In the genomic region with DNA sequence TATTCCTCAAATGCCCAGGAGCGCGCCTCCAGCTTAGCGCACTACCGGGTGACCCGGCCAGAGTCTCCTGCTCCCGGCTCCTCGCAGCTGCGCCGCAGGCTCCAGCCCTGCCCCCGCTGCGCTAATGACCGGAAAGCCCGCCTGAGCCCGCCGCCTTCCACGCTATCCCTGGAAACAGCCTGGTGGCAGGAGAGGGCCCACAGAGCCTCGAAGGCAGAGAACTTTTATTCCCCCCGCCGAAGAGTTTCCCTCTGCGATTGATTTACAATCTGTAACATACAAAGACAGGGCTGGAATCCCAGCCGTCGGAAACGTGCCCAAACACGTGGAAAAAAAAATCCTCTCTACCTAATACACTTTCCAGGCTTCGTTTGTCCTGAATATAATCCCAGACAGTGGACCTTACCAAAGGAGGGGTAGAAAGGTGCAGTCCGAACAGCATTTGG, we compare ENCODE assay signal across 8 cellular contexts. TPM values are rescaled to one million over a fixed set of nuclear protein-coding genes. Genes with fewer than 3 reads are reported as not detected.
DNase-seq lines count a peak whose midpoint lies in the region; ATAC-seq and TF ChIP-seq lines count a peak whose summit lies in the region.

No MANE protein-coding gene starts in this region.

- peaks cover 96% of the 10 kb centered on the region for H3K27me3 ChIP-seq in BE2C

- no peak for TF ChIP-seq CTCF in BE2C (IDR thresholded peaks at IDR 0.05; ENCODE audit: low read depth, low read length)

- H3K36me3 ChIP-seq in BE2C = no peaks in the 10 kb centered on the region

- POLR2A ChIA-PET in naive thymus-derived CD8-positive, alpha-beta T cell (lab: Charles Lee) = no interaction called here

- peaks cover 1% of the 10 kb centered on the region for H3K36me3 Mint-ChIP-seq in IgD-negative memory B cell
- no peaks in the 10 kb centered on the region for H3K36me3 Mint-ChIP-seq in naive thymus-derived CD8-positive, alpha-beta T cell

- peaks cover 74% of the 10 kb centered on the region for H3K27me3 Mint-ChIP-seq in IgD-negative memory B cell
- H3K27me3 Mint-ChIP-seq in naive thymus-derived CD8-positive, alpha-beta T cell = peaks cover 57 to 92% (median 77%) of the 10 kb centered on the region in 5 donors

- H3K9me3 ChIP-seq in BE2C = no peaks in the 10 kb centered on the region

- H3K4me1 Mint-ChIP-seq in IgD-negative memory B cell = peaks cover 16 to 27% (median 19%) of the 10 kb centered on the region in 3 donors
- peaks cover 23 to 43% (median 39%) of the 10 kb centered on the region in 4 donors for H3K4me1 Mint-ChIP-seq in naive thymus-derived CD8-positive, alpha-beta T cell

- DNase-seq in BE2C = no peak
- DNase-seq in dedifferentiated amniotic fluid mesenchymal stem cell (ENCODE audit: extremely low spot score) = peak; percentile 15
- DNase-seq in naive thymus-derived CD8-positive, alpha-beta T cell = peak in 1 of 10 donors; percentile 15
- no peak for DNase-seq in stimulated activated CD8-positive, alpha-beta memory T cell treated with anti-CD3 and anti-CD28 coated beads, Interleukin-4, amount 100 ng/mL, for 48 hours
- DNase-seq in NCI-H128 (lab: John Stamatoyannopoulos, UW; ENCODE audit: unreplicated experiment) = no peak
- no peak for DNase-seq in G401 (ENCODE audit: low spot score)
- DNase-seq in OCI-M1 (lab: John Stamatoyannopoulos, UW) = no peak

- no peak for ATAC-seq in naive thymus-derived CD8-positive, alpha-beta T cell

- peak overlapping the region; percentile 49 to 82 (median 70) for H3K4me3 Mint-ChIP-seq in IgD-negative memory B cell
- H3K4me3 Mint-ChIP-seq in naive thymus-derived CD8-positive, alpha-beta T cell = peak overlapping the region; percentile 66 to 86 (median 79)

- H3K9me3 Mint-ChIP-seq in IgD-negative memory B cell = peaks cover 0 to 2% (median 0%) of the 10 kb centered on the region in 3 donors
- no peaks in the 10 kb centered on the region for H3K9me3 Mint-ChIP-seq in naive thymus-derived CD8-positive, alpha-beta T cell

- H3K4me1 ChIP-seq in BE2C = no peaks in the 10 kb centered on the region

- in situ Hi-C loops in G401 (cut with HindIII; ENCODE audit: low sequenced_read_pairs) = no loop called here

- H3K27ac Mint-ChIP-seq in IgD-negative memory B cell = peak overlapping the region; percentile 43 to 71 (median 69)
- H3K27ac Mint-ChIP-seq in naive thymus-derived CD8-positive, alpha-beta T cell = no peak overlapping the region

- peak overlapping the region; percentile 39; the same call in 1 of the 2 replicates for H3K4me3 ChIP-seq in BE2C (ENCODE audit: low read depth, low read length)

RNA-seq across cellular contexts. Expression of a gene that starts 1.5 kb away (rescaled TPM):
- not detected for polyA plus RNA-seq in BE2C (2012; ENCODE audit: insufficient read depth, insufficient read length, low read depth)
- polyA plus RNA-seq in IgD-negative memory B cell = not detected
- total RNA-seq in naive thymus-derived CD8-positive, alpha-beta T cell = under 1 TPM in 1 of 2 experiments, not detected in 1; 0.52 TPM
- not detected for polyA plus RNA-seq in naive thymus-derived CD8-positive, alpha-beta T cell
- 0.74 and 3.1 TPM in 2 replicates for total RNA-seq in G401 (2014; rRNA removed; shearing (Covaris generic))

RNA-seq across cellular contexts. Expression of a gene that starts 39.4 kb away (rescaled TPM):
- polyA plus RNA-seq in BE2C (2012; ENCODE audit: insufficient read depth, insufficient read length, low read depth) = 57.5 TPM
- 41.4 TPM for polyA plus RNA-seq in IgD-negative memory B cell
- total RNA-seq in naive thymus-derived CD8-positive, alpha-beta T cell = 10 to 100 TPM; 31.4 to 35.9 TPM
- polyA plus RNA-seq in naive thymus-derived CD8-positive, alpha-beta T cell = 10 to 100 TPM; 37.0 to 52.8 (median 51.4) TPM
- 177 and 211 TPM in 2 replicates for total RNA-seq in G401 (2014; rRNA removed; shearing (Covaris generic))

Comparison
In these comparisons a context has a peak if more than half of its experiments do, and no peak if none do; other contexts are left out.
1. H3K27ac Mint-ChIP-seq: peak in IgD-negative memory B cell (3 of 3); none in naive thymus-derived CD8-positive, alpha-beta T cell (0 of 10).